ENCODE assay signal across 20 cellular contexts in genomic region chr7:83579740-83580139, GRCh38.
DNase-seq lines count a peak whose midpoint lies in the region; ATAC-seq and TF ChIP-seq lines count a peak whose summit lies in the region.
"Had no signal": no experiment of that assay in that cellular context is flagged by ENCODE, and none has a peak within 500 bp of the region (broad histone marks: within the 10 kb centered on the region; RNA-seq: fewer than 3 reads in every experiment).

No MANE protein-coding gene starts in this region.

- H3K27me3 Mint-ChIP-seq in immature natural killer cell (ENCODE audit: low read depth in 3 of 3), result no peaks in the 10 kb centered on the region
- H3K27me3 Mint-ChIP-seq: activated CD4-positive, alpha-beta T cell treated with anti-CD3 and anti-CD28 coated beads, Interleukin-2, amount 10 ng/mL, durations not matched to agents 24 days and 14 days; dendritic cell treated with granulocyte-macrophage colony-stimulating factor and Interleukin-4, amounts not matched to agents 40 ng/mL and 50 ng/mL, for 4 days had no signal

- in situ Hi-C loops in transverse colon (cut with MboI; ENCODE audit: low pct_ligation_motif_present in 1 of 4, low pct_unique_long_range_greater_than_20kb in 1 of 4, low sequenced_read_pairs in 3 of 4), result no loop called here

- TF ChIP-seq CTCF in foreskin fibroblast (IDR thresholded peaks at IDR 0.05; ENCODE audit: low read depth, low read length), result no peak
- no peak for TF ChIP-seq CTCF in transverse colon (IDR thresholded peaks at IDR 0.05)

- TF ChIP-seq EP300 in transverse colon (IDR thresholded peaks at IDR 0.05; ENCODE audit: low read depth), result no peak

- TF ChIP-seq POLR2A in transverse colon (IDR thresholded peaks at IDR 0.05), result no peak

- H3K9me3 Mint-ChIP-seq in immature natural killer cell, result peaks cover 3 to 21% (median 9%) of the 10 kb centered on the region in 6 donors
- H3K9me3 Mint-ChIP-seq: activated CD4-positive, alpha-beta T cell treated with anti-CD3 and anti-CD28 coated beads, Interleukin-2, amount 10 ng/mL, durations not matched to agents 24 days and 14 days; dendritic cell treated with granulocyte-macrophage colony-stimulating factor and Interleukin-4, amounts not matched to agents 40 ng/mL and 50 ng/mL, for 4 days had no signal

- no peaks in the 10 kb centered on the region for H3K4me1 Mint-ChIP-seq in immature natural killer cell
- H3K4me1 Mint-ChIP-seq: activated CD4-positive, alpha-beta T cell treated with anti-CD3 and anti-CD28 coated beads, Interleukin-2, amount 10 ng/mL, durations not matched to agents 24 days and 14 days; CD14-positive monocyte had no signal

- intact Hi-C loops in transverse colon (cut with DNase I; ENCODE audit: low total_unique reads), result no loop called here

- no peaks in the 10 kb centered on the region for H3K27me3 ChIP-seq in transverse colon
- H3K27me3 ChIP-seq: ascending aorta, testis had no signal

- no peaks in the 10 kb centered on the region for H3K9me3 ChIP-seq in transverse colon
- H3K9me3 ChIP-seq: ascending aorta, testis had no signal

- no peak for ATAC-seq in GM19463 (IDR thresholded peaks at IDR 0.05; ENCODE audit: unreplicated experiment)
- ATAC-seq: left colon had no signal

- H3K27ac ChIP-seq in transverse colon, result no peak overlapping the region
- H3K27ac ChIP-seq: ascending aorta, testis had no signal

- H3K36me3 ChIP-seq in transverse colon, result no peaks in the 10 kb centered on the region
- H3K36me3 ChIP-seq: ascending aorta had no signal

- H3K4me1 ChIP-seq in transverse colon, result no peaks in the 10 kb centered on the region
- H3K4me1 ChIP-seq: ascending aorta, testis had no signal

- 71 to 80% methylated on average over 5 of the region's 5 CpGs for WGBS in transverse colon (ENCODE audit: low coverage in 1 of 2), 2 donors

- H3K27ac Mint-ChIP-seq in immature natural killer cell, result no peak overlapping the region
- H3K27ac Mint-ChIP-seq: activated CD4-positive, alpha-beta T cell treated with anti-CD3 and anti-CD28 coated beads, Interleukin-2, amount 10 ng/mL, durations not matched to agents 24 days and 14 days; CD14-positive monocyte; dendritic cell treated with granulocyte-macrophage colony-stimulating factor and Interleukin-4, amounts not matched to agents 40 ng/mL and 50 ng/mL, for 4 days had no signal

- DNase-seq in A172 (ENCODE audit: low spot score), result peak; percentile 50
- peak; percentile 51 for DNase-seq in HT1080 (ENCODE audit: low read depth)
- DNase-seq in astrocyte of the hippocampus (ENCODE audit: low read depth, low spot score), result peak; percentile 48
- DNase-seq in foreskin fibroblast, result peak; percentile 26 to 68
- no peak for DNase-seq in hippocampal formation (lab: John Stamatoyannopoulos, UW)
- no peak for DNase-seq in transverse colon
- no peak for DNase-seq in immature natural killer cell
- DNase-seq: activated CD4-positive, alpha-beta T cell treated with anti-CD3 and anti-CD28 coated beads, Interleukin-2, amount 10 ng/mL, durations not matched to agents 24 days and 14 days; activated naive CD4-positive, alpha-beta T cell treated with Interleukin-2 at 50 U/mL for 16 hours; DMS153; hypothalamus; left colon; NCI-H187; NCI-H226; RPMI8226; testis had no signal

- peaks cover 0 to 1% (median 0%) of the 10 kb centered on the region in 3 donors for H3K36me3 Mint-ChIP-seq in immature natural killer cell
- H3K36me3 Mint-ChIP-seq: CD14-positive monocyte had no signal

- H3K4me3 Mint-ChIP-seq in immature natural killer cell, result no peak overlapping the region
- H3K4me3 Mint-ChIP-seq: activated CD4-positive, alpha-beta T cell treated with anti-CD3 and anti-CD28 coated beads, Interleukin-2, amount 10 ng/mL, durations not matched to agents 24 days and 14 days; CD14-positive monocyte; dendritic cell treated with granulocyte-macrophage colony-stimulating factor and Interleukin-4, amounts not matched to agents 40 ng/mL and 50 ng/mL, for 4 days had no signal

- H3K4me3 ChIP-seq in foreskin fibroblast (ENCODE audit: low read depth in 1 of 2, low read length in 2 of 2) (no peak overlapping the region), transverse colon (no peak overlapping the region)
- H3K4me3 ChIP-seq: ascending aorta, testis had no signal

Comparison
In these comparisons a context has a peak if more than half of its experiments do, and no peak if none do; other contexts are left out.
1. DNase-seq: peak in A172 (single experiment), HT1080 (single experiment), astrocyte of the hippocampus (single experiment) and foreskin fibroblast (2 of 2); none in hippocampal formation (0 of 2), transverse colon (single experiment) and immature natural killer cell (0 of 3).